1 cellular context compared by ENCODE assay signal in the genomic region with DNA sequence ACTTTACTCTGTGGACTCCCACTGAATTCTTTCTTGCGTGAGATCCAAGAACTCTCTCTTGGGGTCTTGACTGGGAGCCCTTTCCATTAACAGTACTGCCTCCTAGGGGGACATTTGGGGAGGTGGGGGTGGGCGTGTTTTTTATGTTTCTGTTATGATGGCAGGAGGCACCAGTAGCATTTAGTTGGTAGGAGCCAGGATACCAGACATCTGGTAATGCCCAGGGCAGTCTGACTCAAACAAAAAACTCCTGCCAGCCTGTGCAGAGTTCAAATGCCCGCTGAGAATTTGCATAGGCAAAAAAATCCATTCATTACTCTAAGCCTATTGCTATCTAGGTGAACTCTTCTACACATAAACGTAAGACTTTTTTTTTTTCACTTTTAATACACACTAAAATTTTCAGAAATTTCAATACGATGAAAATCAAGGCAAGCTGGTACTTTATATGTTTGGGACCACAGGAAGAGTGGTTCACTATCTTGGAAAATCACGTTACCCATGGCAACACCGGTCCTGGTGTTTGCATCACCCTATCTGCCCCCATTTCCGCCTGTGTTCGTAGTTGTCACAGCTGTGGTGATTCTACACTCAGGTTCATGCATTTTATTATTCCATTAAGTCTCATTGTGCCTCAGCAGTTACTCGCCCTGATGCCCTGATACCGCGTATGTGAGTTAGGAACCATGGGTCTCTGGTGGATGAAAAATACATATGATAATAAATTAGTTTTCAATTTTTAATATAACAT.
A peak's percentile ranks its signal among the peaks of the same experiment; 100 is the strongest.
TF ChIP-seq lines count a peak whose summit lies in the region.

No MANE protein-coding gene starts in this region.

TF ChIP-seq in SK-N-SH treated with all-trans-retinoic acid at 6 μM for 48 hours, 23 proteins besides CTCF, POLR2A, EP300 and RAD21 (continued from another document):
- TF ChIP-seq, protein P1, sequence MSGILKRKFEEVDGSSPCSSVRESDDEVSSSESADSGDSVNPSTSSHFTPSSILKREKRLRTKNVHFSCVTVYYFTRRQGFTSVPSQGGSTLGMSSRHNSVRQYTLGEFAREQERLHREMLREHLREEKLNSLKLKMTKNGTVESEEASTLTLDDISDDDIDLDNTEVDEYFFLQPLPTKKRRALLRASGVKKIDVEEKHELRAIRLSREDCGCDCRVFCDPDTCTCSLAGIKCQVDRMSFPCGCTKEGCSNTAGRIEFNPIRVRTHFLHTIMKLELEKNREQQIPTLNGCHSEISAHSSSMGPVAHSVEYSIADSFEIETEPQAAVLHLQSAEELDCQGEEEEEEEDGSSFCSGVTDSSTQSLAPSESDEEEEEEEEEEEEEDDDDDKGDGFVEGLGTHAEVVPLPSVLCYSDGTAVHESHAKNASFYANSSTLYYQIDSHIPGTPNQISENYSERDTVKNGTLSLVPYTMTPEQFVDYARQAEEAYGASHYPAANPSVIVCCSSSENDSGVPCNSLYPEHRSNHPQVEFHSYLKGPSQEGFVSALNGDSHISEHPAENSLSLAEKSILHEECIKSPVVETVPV (CRISPR knock-in tag; IDR thresholded peaks at IDR 0.05) = no peak
- TF ChIP-seq PPARA (CRISPR knock-in tag; IDR thresholded peaks at IDR 0.05; ENCODE audit: borderline replicate concordance) = 0 out of 2 replicates have a peak, but pooled peaks have one; percentile 65
- no peak for TF ChIP-seq ZNF8 (CRISPR knock-in tag; IDR thresholded peaks at IDR 0.05)
TF ChIP-seq in SK-N-SH treated with all-trans-retinoic acid at 6 μM for 48 hours: peak in this region for 2.
